1 cellular context compared by ENCODE assay signal in genomic region chr15:78080088-78080460, GRCh38.
TF ChIP-seq lines count a peak whose summit lies in the region.

No MANE protein-coding gene starts in this region.

TF ChIP-seq in IMR-90, 13 proteins besides CTCF, POLR2A, EP300 and RAD21:
- TF ChIP-seq ELK1 (IDR thresholded peaks at IDR 0.05; ENCODE audit: borderline replicate concordance, low read depth, low read length) = no peak
- TF ChIP-seq NFE2L2 (IDR thresholded peaks at IDR 0.05; ENCODE audit: low read depth, low read length) = no peak
- TF ChIP-seq MXI1 (IDR thresholded peaks at IDR 0.05; ENCODE audit: borderline replicate concordance, low read depth, low read length) = no peak
